ENCODE assay signal across 14 cellular contexts in the genomic region with DNA sequence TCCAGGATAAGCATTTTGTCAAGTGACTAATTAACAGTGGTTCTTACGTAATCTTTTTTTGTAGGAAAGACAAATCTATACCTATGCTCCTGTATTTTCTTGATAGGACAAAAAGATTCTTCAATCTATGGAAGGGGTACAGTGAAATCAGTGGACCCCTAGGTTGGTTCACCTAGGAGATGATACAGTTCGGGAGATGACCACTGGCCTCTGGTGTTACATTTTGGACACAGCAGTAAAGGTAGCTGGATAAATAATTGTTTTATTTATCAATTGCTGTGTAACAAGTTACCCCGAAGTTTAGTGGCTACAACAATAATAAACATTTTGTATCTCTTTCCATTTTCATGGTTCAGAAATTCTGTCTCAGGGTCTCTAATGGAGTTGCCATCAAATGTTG.
A peak's percentile ranks its signal among the peaks of the same experiment; 100 is the strongest.
DNase-seq lines count a peak whose midpoint lies in the region; ATAC-seq, FAIRE-seq and TF ChIP-seq lines count a peak whose summit lies in the region.
"Had no signal": no experiment of that assay in that cellular context is flagged by ENCODE, and none has a peak within 500 bp of the region (broad histone marks: within the 10 kb centered on the region; RNA-seq: fewer than 3 reads in every experiment).

No MANE protein-coding gene starts in this region.

- TF ChIP-seq POLR2A in endothelial cell of umbilical vein (IDR thresholded peaks at IDR 0.05; ENCODE audit: low read depth, low read length) (no peak), lower leg skin (IDR thresholded peaks at IDR 0.05) (no peak)

- intact Hi-C loops in endothelial cell of umbilical vein (cut with micrococcal nuclease) (loop anchor here (1.0 kb wide), 3 partner anchors 239 to 469 kb away; no protein-coding TSS in a partner anchor), lower leg skin (cut with DNase I; ENCODE audit: low total_unique reads) (no loop called here)

- peak; percentile 46 for DNase-seq in GM23338 (ENCODE audit: low spot score)
- peak; percentile 54 for DNase-seq in OCI-M1 (lab: John Stamatoyannopoulos, UW)
- DNase-seq in endothelial cell of umbilical vein (ENCODE audit: low read depth, low spot score) = peak; percentile 32
- DNase-seq in neural progenitor cell (ENCODE audit: low spot score) = no peak
- no peak for DNase-seq in lower leg skin (ENCODE audit: low spot score in 2 of 2)
- no peak for DNase-seq in D721Med (ENCODE audit: insufficient read length, low spot score)
- DNase-seq: body of pancreas, Calu3, natural killer cell, NCI-H1436, testis had no signal

- H3K9ac ChIP-seq in endothelial cell of umbilical vein (replicated peaks; ENCODE audit: extremely low read depth, insufficient read depth, low read length) (no peak overlapping the region), neural progenitor cell (no peak overlapping the region)

- H3K9me2 ChIP-seq in GM23338 (ENCODE audit: insufficient read depth) = no peaks in the 10 kb centered on the region

- CTCF ChIA-PET in endothelial cell of umbilical vein (lab: Charles Lee) = interaction anchor here (0.6 to 2.9 kb wide), 13 partner anchors 16 to 472 kb away, joined by 3 to 60 read pairs (median 4); a partner anchor contains a TSS

- H3K4me1 ChIP-seq in GM23338 (ENCODE audit: insufficient read depth) (no peaks in the 10 kb centered on the region), endothelial cell of umbilical vein (ENCODE audit: control insufficient read depth, extremely low read depth, insufficient read depth, low read length) (no peaks in the 10 kb centered on the region), neural progenitor cell (no peaks in the 10 kb centered on the region)
- H3K4me1 ChIP-seq: body of pancreas, testis had no signal

- H3K9me1 ChIP-seq in endothelial cell of umbilical vein (replicated peaks; ENCODE audit: control insufficient read depth, extremely low read depth, insufficient read depth, low read length) = no peaks in the 10 kb centered on the region

- H2AFZ ChIP-seq in GM23338 (no peak overlapping the region), endothelial cell of umbilical vein (ENCODE audit: low read depth, low read length) (no peak overlapping the region), neural progenitor cell (replicated peaks) (no peak overlapping the region)

- H3K4me1 Mint-ChIP-seq in GM23338 = no peaks in the 10 kb centered on the region
- H3K4me1 Mint-ChIP-seq in neural progenitor cell = no peaks in the 10 kb centered on the region
- H3K4me1 Mint-ChIP-seq: natural killer cell had no signal

- peak; percentile 68 to 76 for TF ChIP-seq CTCF in GM23338 (conservative IDR thresholded peaks at IDR 0.05; ENCODE audit: low read depth in 2 of 2)
- TF ChIP-seq CTCF in endothelial cell of umbilical vein (IDR thresholded peaks at IDR 0.05; ENCODE audit: extremely low read depth in 1 of 2, insufficient read depth in 1 of 2, low read depth in 1 of 2, low read length in 2 of 2) = peak in 1 of 2 donors; percentile 33
- TF ChIP-seq CTCF in neural progenitor cell (IDR thresholded peaks at IDR 0.05) = peak; percentile 42
- TF ChIP-seq CTCF in lower leg skin (IDR thresholded peaks at IDR 0.05) = no peak
- no peak for TF ChIP-seq CTCF in D721Med (IDR thresholded peaks at IDR 0.05; ENCODE audit: insufficient read depth, missing control alignments)

- H3K4me3 Mint-ChIP-seq in GM23338 (no peak overlapping the region), neural progenitor cell (no peak overlapping the region)
- H3K4me3 Mint-ChIP-seq: natural killer cell had no signal

- H3K27ac ChIP-seq in GM23338 (ENCODE audit: low read depth) (no peak overlapping the region), endothelial cell of umbilical vein (ENCODE audit: insufficient read depth, low read depth, low read length) (no peak overlapping the region), neural progenitor cell (no peak overlapping the region)
- H3K27ac ChIP-seq: body of pancreas, epithelial cell of prostate, SK-N-MC, testis had no signal

- H3K27me3 Mint-ChIP-seq in GM23338 (ENCODE audit: insufficient read depth, low read depth, poor library complexity) (no peaks in the 10 kb centered on the region), neural progenitor cell (ENCODE audit: insufficient read depth, low read depth) (no peaks in the 10 kb centered on the region)

- peak; percentile 70 for ATAC-seq in GM23338
- ATAC-seq in GM19035 (IDR thresholded peaks at IDR 0.05; ENCODE audit: unreplicated experiment) = no peak
- ATAC-seq: body of pancreas, natural killer cell had no signal

- no peak overlapping the region for H3K27ac Mint-ChIP-seq in GM23338
- no peak overlapping the region for H3K27ac Mint-ChIP-seq in neural progenitor cell
- H3K27ac Mint-ChIP-seq: natural killer cell had no signal

- FAIRE-seq in endothelial cell of umbilical vein (lab: Jason Lieb, UNC) (no peak), D721Med (lab: Jason Lieb, UNC) (no peak)

- H3K9me3 Mint-ChIP-seq in GM23338 = no peaks in the 10 kb centered on the region
- H3K9me3 Mint-ChIP-seq in neural progenitor cell = no peaks in the 10 kb centered on the region

- no peaks in the 10 kb centered on the region for H4K20me1 ChIP-seq in GM23338 (replicated peaks; ENCODE audit: insufficient read depth)
- H4K20me1 ChIP-seq in endothelial cell of umbilical vein (replicated peaks; ENCODE audit: control insufficient read depth, extremely low read depth, insufficient read depth, low read length) = no peaks in the 10 kb centered on the region
- no peaks in the 10 kb centered on the region for H4K20me1 ChIP-seq in neural progenitor cell (ENCODE audit: low read depth)

- H3K4me3 ChIP-seq in GM23338 = no peak overlapping the region
- no peak overlapping the region for H3K4me3 ChIP-seq in endothelial cell of umbilical vein (replicated peaks in 1 of 3; ENCODE audit: insufficient read depth in 1 of 3, low read depth in 1 of 3, low read length in 3 of 3)
- H3K4me3 ChIP-seq in neural progenitor cell = no peak overlapping the region
- H3K4me3 ChIP-seq in lower leg skin (ENCODE audit: low read depth, poor library complexity, severe bottlenecking) = no peak overlapping the region
- H3K4me3 ChIP-seq: body of pancreas, SK-N-MC, testis had no signal

- H3K36me3 Mint-ChIP-seq in GM23338 (ENCODE audit: low read depth) (no peaks in the 10 kb centered on the region), neural progenitor cell (no peaks in the 10 kb centered on the region)
- H3K36me3 Mint-ChIP-seq: natural killer cell had no signal

- H3K79me2 ChIP-seq in GM23338 (replicated peaks; ENCODE audit: insufficient read depth) = no peaks in the 10 kb centered on the region
- H3K79me2 ChIP-seq in endothelial cell of umbilical vein (ENCODE audit: control insufficient read depth, insufficient read depth, low read length) = no peaks in the 10 kb centered on the region
- no peaks in the 10 kb centered on the region for H3K79me2 ChIP-seq in neural progenitor cell (ENCODE audit: low read depth)

- dilution Hi-C loops in endothelial cell of umbilical vein (cut with MboI; ENCODE audit: extremely low pct_ligation_motif_present, low sequenced_read_pairs) = no loop called here

- POLR2A ChIA-PET in endothelial cell of umbilical vein (lab: Charles Lee) = interaction anchor here (1.4 kb wide), 1 partner anchor 443 kb away, joined by 4 read pairs; no protein-coding TSS in a partner anchor

- 50 to 69% methylated on average over 3 of the region's 3 CpGs for WGBS in lower leg skin, 2 donors

- no peak overlapping the region for H3K4me2 ChIP-seq in GM23338
- H3K4me2 ChIP-seq in endothelial cell of umbilical vein (ENCODE audit: insufficient read depth, low read length) = no peak overlapping the region
- no peak overlapping the region for H3K4me2 ChIP-seq in neural progenitor cell

- H3F3A ChIP-seq in GM23338 (replicated peaks; ENCODE audit: low read depth) = no peaks in the 10 kb centered on the region
- H3F3A ChIP-seq in neural progenitor cell (ENCODE audit: low read depth) = no peaks in the 10 kb centered on the region

- H3K9me3 ChIP-seq in endothelial cell of umbilical vein (replicated peaks; ENCODE audit: control insufficient read depth, insufficient read depth, low read length) (no peaks in the 10 kb centered on the region), neural progenitor cell (ENCODE audit: low read depth) (no peaks in the 10 kb centered on the region)
- H3K9me3 ChIP-seq: body of pancreas, testis had no signal

- no TSS peak for BruUV-seq in endothelial cell of umbilical vein (replicated peaks; lab: Mats Ljungman, UMichigan)

- H3K36me3 ChIP-seq in GM23338 (ENCODE audit: insufficient read depth) (no peaks in the 10 kb centered on the region), endothelial cell of umbilical vein (ENCODE audit: control insufficient read depth in 2 of 2, extremely low read depth in 1 of 2, insufficient read depth in 2 of 2, low read length in 2 of 2) (no peaks in the 10 kb centered on the region), neural progenitor cell (no peaks in the 10 kb centered on the region)

- H3K27me3 ChIP-seq in GM23338 (ENCODE audit: insufficient read depth) (no peaks in the 10 kb centered on the region), endothelial cell of umbilical vein (ENCODE audit: control insufficient read depth in 2 of 2, insufficient read depth in 2 of 2, low read length in 2 of 2) (no peaks in the 10 kb centered on the region), neural progenitor cell (no peaks in the 10 kb centered on the region)
- H3K27me3 ChIP-seq: body of pancreas, testis had no signal

TF ChIP-seq in endothelial cell of umbilical vein, 7 proteins besides CTCF, POLR2A, EP300 and RAD21:
- no peak for TF ChIP-seq EZH2 (IDR thresholded peaks at IDR 0.05; ENCODE audit: borderline replicate concordance, low read depth, low read length, severe bottlenecking)
- TF ChIP-seq GATA2 (IDR thresholded peaks at IDR 0.05; ENCODE audit: insufficient read depth, insufficient read length, low read depth, low read length) = no peak
- no peak for TF ChIP-seq POLR2AphosphoS5 (IDR thresholded peaks at IDR 0.05; ENCODE audit: insufficient read depth, low read depth, low read length)
- TF ChIP-seq MYC (IDR thresholded peaks at IDR 0.05; ENCODE audit: low read depth, low read length) = no peak
TF ChIP-seq in endothelial cell of umbilical vein: peak in this region for 0.

Comparison
In these comparisons a context has a peak if more than half of its experiments do, and no peak if none do; other contexts are left out.
1. DNase-seq: peak in GM23338 (single experiment), OCI-M1 (single experiment) and endothelial cell of umbilical vein (single experiment); none in neural progenitor cell (single experiment), lower leg skin (0 of 2) and D721Med (single experiment).
2. CTCF ChIP-seq: peak in GM23338 (2 of 2) and neural progenitor cell (single experiment); none in lower leg skin (0 of 3) and D721Med (single experiment).